ENCODE assay signal across 7 cellular contexts in genomic region chr7:24786941-24787340, GRCh38. TPM values are rescaled to one million over a fixed set of nuclear protein-coding genes. Genes with fewer than 3 reads are reported as not detected.
DNase-seq lines count a peak whose midpoint lies in the region; ATAC-seq lines count a peak whose summit lies in the region.

No MANE protein-coding gene starts in this region.

- DNase-seq in MV-4-11 (lab: John Stamatoyannopoulos, UW) (peak; percentile 94), brain pericyte (ENCODE audit: low read depth, low spot score) (peak; percentile 34), renal cortical epithelial cell (ENCODE audit: low read depth) (peak; percentile 99), NCI-H774 (lab: John Stamatoyannopoulos, UW) (no peak), NCI-H2227 (lab: John Stamatoyannopoulos, UW; ENCODE audit: unreplicated experiment) (no peak)

- peak; percentile 44 for ATAC-seq in GM19463 (IDR thresholded peaks at IDR 0.05; ENCODE audit: unreplicated experiment)
- ATAC-seq in HG03175 (IDR thresholded peaks at IDR 0.05; ENCODE audit: unreplicated experiment), result no peak

RNA-seq across cellular contexts. Expression of gene GSDME, which starts 29.7 kb away (rescaled TPM):
- 68.4 and 79.0 TPM in 2 replicates for total RNA-seq in renal cortical epithelial cell

Comparison
In these comparisons a context has a peak if more than half of its experiments do, and no peak if none do; other contexts are left out.
1. DNase-seq: peak in MV-4-11 (single experiment), brain pericyte (single experiment) and renal cortical epithelial cell (single experiment); none in NCI-H774 (single experiment) and NCI-H2227 (single experiment).